ENCODE assay signal across 13 cellular contexts in the genomic region with DNA sequence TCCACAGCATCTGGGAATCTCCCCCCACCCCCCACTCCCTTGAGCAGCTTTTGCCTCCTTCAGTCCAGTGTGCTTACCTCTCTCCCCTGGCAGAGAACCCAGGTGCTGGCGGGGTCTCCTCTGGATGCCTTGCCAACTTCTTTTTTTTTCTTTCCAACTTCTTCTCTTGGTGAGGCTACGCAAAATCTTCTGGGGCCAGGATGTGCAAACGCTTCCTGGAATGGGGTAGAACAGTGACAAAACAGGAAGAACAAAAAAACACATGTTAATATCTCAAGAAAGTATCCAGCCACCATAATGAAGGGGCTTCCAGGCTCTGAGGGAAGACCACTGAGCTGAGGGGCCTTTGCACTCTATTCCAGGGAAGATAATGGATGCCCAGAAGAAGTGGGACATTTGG. TPM values are rescaled to one million over a fixed set of nuclear protein-coding genes. Genes with fewer than 3 reads are reported as not detected.
DNase-seq lines count a peak whose midpoint lies in the region; ATAC-seq and TF ChIP-seq lines count a peak whose summit lies in the region.
"Had no signal": no experiment of that assay in that cellular context is flagged by ENCODE, and none has a peak within 500 bp of the region (broad histone marks: within the 10 kb centered on the region; RNA-seq: fewer than 3 reads in every experiment).

No MANE protein-coding gene starts in this region.

- H3K4me1 ChIP-seq in right lobe of liver (peaks cover 0 to 10% (median 2%) of the 10 kb centered on the region in 4 donors), transverse colon (peaks cover 7 to 32% (median 18%) of the 10 kb centered on the region in 4 donors), psoas muscle (peaks cover 34% of the 10 kb centered on the region)

- no peaks in the 10 kb centered on the region for H3K36me3 ChIP-seq in right lobe of liver
- H3K36me3 ChIP-seq in transverse colon = no peaks in the 10 kb centered on the region
- H3K36me3 ChIP-seq in psoas muscle (ENCODE audit: insufficient read depth in 1 of 2, low read depth in 1 of 2) = no peaks in the 10 kb centered on the region

- H3K36me3 Mint-ChIP-seq in activated T-cell treated with anti-CD3 and anti-CD28 coated beads, Interleukin-2, amount 50 U/mL, for 24 hours (ENCODE audit: low read depth) = peaks cover 3% of the 10 kb centered on the region
- no peaks in the 10 kb centered on the region for H3K36me3 Mint-ChIP-seq in activated B cell treated with CpG ODN at 0.5 μM for 24 hours (ENCODE audit: low read depth)

- TF ChIP-seq CTCF in activated B cell treated with CpG ODN at 0.5 μM for 24 hours (IDR thresholded peaks at IDR 0.05) = no peak
- TF ChIP-seq CTCF in right lobe of liver (IDR thresholded peaks at IDR 0.05) = no peak
- TF ChIP-seq CTCF in transverse colon (IDR thresholded peaks at IDR 0.05) = no peak
- TF ChIP-seq CTCF in psoas muscle (IDR thresholded peaks at IDR 0.05) = no peak

- H3K9me3 Mint-ChIP-seq in activated T-cell treated with anti-CD3 and anti-CD28 coated beads, Interleukin-2, amount 50 U/mL, for 24 hours = no peaks in the 10 kb centered on the region
- H3K9me3 Mint-ChIP-seq in activated B cell treated with CpG ODN at 0.5 μM for 24 hours = no peaks in the 10 kb centered on the region

- no peak for TF ChIP-seq POLR2A in right lobe of liver (IDR thresholded peaks at IDR 0.05)
- no peak for TF ChIP-seq POLR2A in transverse colon (IDR thresholded peaks at IDR 0.05)

- peak overlapping the region; percentile 96 for H3K27ac Mint-ChIP-seq in activated T-cell treated with anti-CD3 and anti-CD28 coated beads, Interleukin-2, amount 50 U/mL, for 24 hours
- H3K27ac Mint-ChIP-seq in activated B cell treated with CpG ODN at 0.5 μM for 24 hours = no peak overlapping the region

- intact Hi-C loops in activated B cell treated with CpG ODN at 0.5 μM for 24 hours (cut with micrococcal nuclease) = no loop called here
- intact Hi-C loops in right lobe of liver (cut with DNase I) = loop anchor here in 1 of 2 donors (5.0 to 10.0 kb wide), 2 partner anchors 47 to 234 kb away; no protein-coding TSS in a partner anchor
- intact Hi-C loops in transverse colon (cut with DNase I; ENCODE audit: low total_unique reads) = loop anchor here (10.0 kb wide), 1 partner anchor 254 kb away; no protein-coding TSS in a partner anchor
- intact Hi-C loops in psoas muscle (cut with DNase I) = no loop called here

- H3K4me3 ChIP-seq in right lobe of liver = no peak overlapping the region
- peak overlapping the region in 1 of 4 donors; percentile 25 for H3K4me3 ChIP-seq in transverse colon
- H3K4me3 ChIP-seq in psoas muscle = no peak overlapping the region
- H3K4me3 ChIP-seq: body of pancreas had no signal

- H3K9me3 ChIP-seq in right lobe of liver (no peaks in the 10 kb centered on the region), transverse colon (no peaks in the 10 kb centered on the region), psoas muscle (no peaks in the 10 kb centered on the region)
- H3K9me3 ChIP-seq: body of pancreas had no signal

- H3K27me3 Mint-ChIP-seq in activated T-cell treated with anti-CD3 and anti-CD28 coated beads, Interleukin-2, amount 50 U/mL, for 24 hours = no peaks in the 10 kb centered on the region
- H3K27me3 Mint-ChIP-seq in activated B cell treated with CpG ODN at 0.5 μM for 24 hours = peaks cover 5% of the 10 kb centered on the region

- no peak for DNase-seq in activated T-cell treated with anti-CD3 and anti-CD28 coated beads, Interleukin-2, amount 50 U/mL, for 24 hours
- no peak for DNase-seq in activated T-cell treated with anti-CD3 and anti-CD28 coated beads for 4 hours
- no peak for DNase-seq in activated B cell treated with CpG ODN at 0.5 μM for 24 hours
- DNase-seq in right lobe of liver = no peak
- no peak for DNase-seq in transverse colon
- DNase-seq in psoas muscle = no peak
- DNase-seq in DMS153 (lab: John Stamatoyannopoulos, UW) = no peak
- DNase-seq: activated CD4-positive, CD25-positive, alpha-beta regulatory T cell treated with anti-CD3 and anti-CD28 coated beads, Interleukin-2, amount 50 U/mL, for 72 hours; H7; NCI-H187 had no signal

- no peak for TF ChIP-seq EP300 in transverse colon (IDR thresholded peaks at IDR 0.05; ENCODE audit: low read depth)

- CTCF ChIA-PET in activated B cell treated with CpG ODN at 0.5 μM for 24 hours (lab: Charles Lee) = interaction anchor here (0.9 to 6.4 kb wide), 4 partner anchors 84 to 297 kb away, joined by 3 to 73 read pairs (median 18); a partner anchor contains a TSS

- in situ Hi-C loops in transverse colon (cut with MboI; ENCODE audit: low pct_ligation_motif_present in 1 of 4, low pct_unique_long_range_greater_than_20kb in 1 of 4, low sequenced_read_pairs in 3 of 4) = no loop called here

- peak overlapping the region in 2 of 3 donors; percentile 21 to 55 for H3K27ac ChIP-seq in right lobe of liver
- H3K27ac ChIP-seq in transverse colon = peak overlapping the region in 3 of 4 donors; percentile 50 to 52 (median 51)
- no peak overlapping the region for H3K27ac ChIP-seq in psoas muscle
- H3K27ac ChIP-seq: body of pancreas had no signal

- POLR2A ChIA-PET in activated B cell treated with CpG ODN at 0.5 μM for 24 hours (lab: Charles Lee) = interaction anchor here (1.4 kb wide), 1 partner anchor 84 kb away, joined by 3 read pairs; a partner anchor contains a TSS

- ATAC-seq in activated B cell treated with CpG ODN at 0.5 μM for 24 hours (ENCODE audit: low read depth) (no peak), right lobe of liver (peak in 1 of 4 donors; percentile 5), HG02610 (IDR thresholded peaks at IDR 0.05; ENCODE audit: unreplicated experiment) (no peak), psoas muscle (no peak)
- ATAC-seq: body of pancreas, left colon had no signal

- 26% methylated on average over 3 of the region's 3 CpGs for WGBS in right lobe of liver (ENCODE audit: insufficient coverage, low coverage, low lambda C conversion rate, missing lambda C conversion rate)
- WGBS in transverse colon (ENCODE audit: low coverage in 1 of 2), 2 donors = 69% methylated on average over 3 of the region's 3 CpGs; no CpG with 5 or more reads in 1 of the 2 donors
- WGBS in psoas muscle, 3 donors = 50 to 67% (median 56%) methylated on average over 3 of the region's 3 CpGs

- H3K4me3 Mint-ChIP-seq in activated T-cell treated with anti-CD3 and anti-CD28 coated beads, Interleukin-2, amount 50 U/mL, for 24 hours = peak overlapping the region; percentile 75
- H3K4me3 Mint-ChIP-seq in activated B cell treated with CpG ODN at 0.5 μM for 24 hours = peak overlapping the region; percentile 42

- no peaks in the 10 kb centered on the region for H3K27me3 ChIP-seq in right lobe of liver
- no peaks in the 10 kb centered on the region for H3K27me3 ChIP-seq in transverse colon
- no peaks in the 10 kb centered on the region for H3K27me3 ChIP-seq in psoas muscle (ENCODE audit: insufficient read depth in 3 of 3, low read length in 2 of 3)
- H3K27me3 ChIP-seq: body of pancreas had no signal

- peaks cover 73% of the 10 kb centered on the region for H3K4me1 Mint-ChIP-seq in activated T-cell treated with anti-CD3 and anti-CD28 coated beads, Interleukin-2, amount 50 U/mL, for 24 hours (ENCODE audit: low read depth)
- H3K4me1 Mint-ChIP-seq in activated B cell treated with CpG ODN at 0.5 μM for 24 hours = peaks cover 28% of the 10 kb centered on the region

RNA-seq across cellular contexts. Expression of a gene that starts 53.9 kb away (rescaled TPM):
- total RNA-seq in activated B cell treated with CpG ODN at 0.5 μM for 24 hours (16.8 and 18.7 TPM in 2 replicates), right lobe of liver (1 to 10 TPM; 3.2 to 9.9 (median 5.0) TPM), transverse colon (100 to 1,000 TPM; 149 to 322 (median 230) TPM), psoas muscle (100 to 1,000 TPM in 1 of 4 donors, 10 to 100 TPM in 3; 26.3 to 129 (median 54.2) TPM)
- 10 to 100 TPM in 2 of 3 donors, 1 to 10 TPM in 1; 2.2 to 10.8 (median 10.5) TPM for polyA plus RNA-seq in psoas muscle
